ENCODE assay signal across 23 cellular contexts in genomic region chr7:128264477-128264876, GRCh38. TPM values are rescaled to one million over a fixed set of nuclear protein-coding genes. Genes with fewer than 3 reads are reported as not detected.
DNase-seq lines count a peak whose midpoint lies in the region; ATAC-seq, FAIRE-seq and TF ChIP-seq lines count a peak whose summit lies in the region.
"Had no signal": no experiment of that assay in that cellular context is flagged by ENCODE, and none has a peak within 500 bp of the region (broad histone marks: within the 10 kb centered on the region; RNA-seq: fewer than 3 reads in every experiment).

No MANE protein-coding gene starts in this region.

- H3K4me2 ChIP-seq in H1 (ENCODE audit: insufficient read depth in 1 of 2, low read depth in 2 of 2, low read length in 2 of 2): no peak overlapping the region
- H3K4me2 ChIP-seq in neuronal stem cell (ENCODE audit: insufficient read depth, low read length, poor library complexity, severe bottlenecking): no peak overlapping the region
- H3K4me2 ChIP-seq: BLaER1 had no signal

- H2AFZ ChIP-seq in H1 (ENCODE audit: low read length) (no peak overlapping the region), neuronal stem cell (ENCODE audit: low read length) (no peak overlapping the region)

- H3K4me3 Mint-ChIP-seq in natural killer cell (no peak overlapping the region), Caco-2 (ENCODE audit: unreplicated experiment) (no peak overlapping the region)
- H3K4me3 Mint-ChIP-seq: CD4-positive, alpha-beta memory T cell had no signal

- H2BK15ac ChIP-seq in H1 (ENCODE audit: low read length): 0 out of 2 replicates have a peak overlapping the region, but pooled peaks have one; percentile 40
- no peak overlapping the region for H2BK15ac ChIP-seq in neuronal stem cell (ENCODE audit: low read length)

- H3K79me2 ChIP-seq in H1 (ENCODE audit: control insufficient read depth in 1 of 2, insufficient read depth in 2 of 2, low read length in 2 of 2): no peaks in the 10 kb centered on the region

- H2AK5ac ChIP-seq in H1 (ENCODE audit: low read depth, low read length) (no peak overlapping the region), neuronal stem cell (ENCODE audit: low read depth, low read length) (no peak overlapping the region)

- H3K4me3 ChIP-seq in H1 (ENCODE audit: extremely low read depth in 1 of 4, insufficient read depth in 2 of 4, low read depth in 3 of 4, low read length in 4 of 4) (no peak overlapping the region), neuronal stem cell (ENCODE audit: low read length in 2 of 2) (no peak overlapping the region), testis (no peak overlapping the region), Caco-2 (ENCODE audit: low read depth, low read length) (no peak overlapping the region)
- H3K4me3 ChIP-seq: BLaER1, HAP-1 had no signal

- no peak overlapping the region for H3K27ac ChIP-seq in H1 (ENCODE audit: low read depth, low read length)
- no peak overlapping the region for H3K27ac ChIP-seq in neuronal stem cell (replicated peaks; ENCODE audit: low read length)
- H3K27ac ChIP-seq in testis: no peak overlapping the region
- H3K27ac ChIP-seq: BLaER1, HL-60 had no signal

- FAIRE-seq in H1 (lab: Jason Lieb, UNC): no peak
- FAIRE-seq: GM12891, GM19239, HTR-8/SVneo had no signal

- H2BK120ac ChIP-seq in H1 (replicated peaks; ENCODE audit: low read depth, low read length): no peak overlapping the region
- no peak overlapping the region for H2BK120ac ChIP-seq in neuronal stem cell (ENCODE audit: low read depth, low read length)

- H3K23me2 ChIP-seq in H1 (ENCODE audit: low read depth, low read length): no peaks in the 10 kb centered on the region; the same call in 1 of the 2 replicates

- H3K18ac ChIP-seq in H1 (ENCODE audit: extremely low read depth, low read length) (no peak overlapping the region), neuronal stem cell (ENCODE audit: low read length) (no peak overlapping the region)

- TF ChIP-seq RAD21 in H1 (IDR thresholded peaks at IDR 0.05 in 1 of 2, conservative IDR thresholded peaks at IDR 0.05 in 1 of 2; ENCODE audit: low read depth in 2 of 2, low read length in 2 of 2): no peak

- H3K27me3 ChIP-seq in H1 (replicated peaks in 1 of 4; ENCODE audit: control insufficient read depth in 3 of 4, extremely low read depth in 1 of 4, insufficient read depth in 3 of 4, low read length in 3 of 4) (peaks cover 0 to 3% (median 0%) of the 10 kb centered on the region in 4 experiments; a peak in 2 of 7 replicates), neuronal stem cell (ENCODE audit: control insufficient read depth in 3 of 3, insufficient read depth in 3 of 3, low read depth in 1 of 3, low read length in 3 of 3) (no peaks in the 10 kb centered on the region), testis (no peaks in the 10 kb centered on the region), Caco-2 (replicated peaks; ENCODE audit: control insufficient read depth, insufficient read depth, low read length) (no peaks in the 10 kb centered on the region)
- H3K27me3 ChIP-seq: BLaER1 had no signal

- TF ChIP-seq CTCF in H1 (IDR thresholded peaks at IDR 0.05; ENCODE audit: control extremely low read depth in 1 of 3, insufficient read depth in 1 of 3, low read depth in 1 of 3, low read length in 3 of 3) (no peak), testis (IDR thresholded peaks at IDR 0.05) (no peak), natural killer cell (IDR thresholded peaks at IDR 0.05) (no peak), Caco-2 (IDR thresholded peaks at IDR 0.05; ENCODE audit: insufficient read depth in 1 of 2, low read depth in 1 of 2, low read length in 1 of 2, severe bottlenecking in 1 of 2, unreplicated experiment in 1 of 2) (no peak)

- no TSS peak for BruUV-seq in Caco-2 (replicated peaks; lab: Mats Ljungman, UMichigan)

- H3K9me3 Mint-ChIP-seq in natural killer cell (no peaks in the 10 kb centered on the region), Caco-2 (ENCODE audit: unreplicated experiment) (peaks cover 9% of the 10 kb centered on the region)

- DNase-seq in HT-29 (ENCODE audit: low spot score): peak; percentile 23
- DNase-seq in H1 (ENCODE audit: low read depth in 1 of 2, low spot score in 2 of 2): no peak
- no peak for DNase-seq in neuronal stem cell (ENCODE audit: low spot score)
- DNase-seq in testis: peak; percentile 15
- DNase-seq in natural killer cell: no peak
- DNase-seq in Caco-2: no peak
- DNase-seq in activated T-cell treated with anti-CD3 and anti-CD28 coated beads, Interleukin-2, amount 50 U/mL, for 1 hour: no peak
- DNase-seq: CD4-positive, alpha-beta memory T cell; DMS53; IMR-90; Karpas-422; MM.1S; NCI-H1092 treated with DMSO at 0.1 percent for 48 hours; NCI-H2081 treated with DMSO at 0.1 percent for 48 hours had no signal

- 90% methylated on average over 2 of the region's 2 CpGs; no CpG with 5 or more reads in 1 of the 2 experiments for WGBS in H1 (ENCODE audit: extremely low coverage in 1 of 2, insufficient coverage in 1 of 2, insufficient read length in 1 of 2, insufficient replicate concordance in 2 of 2, low coverage in 1 of 2, low lambda C conversion rate in 2 of 2, missing lambda C conversion rate in 1 of 2), 2 experiments
- no CpG with 5 or more reads among the region's 2 CpGs for WGBS in neuronal stem cell (ENCODE audit: extremely low coverage in 2 of 2, insufficient read length in 2 of 2, insufficient replicate concordance in 1 of 2), 2 donors
- 59 to 74% methylated on average over 2 of the region's 2 CpGs for WGBS in testis, 2 donors

- no peak for TF ChIP-seq EP300 in H1 (IDR thresholded peaks at IDR 0.05; ENCODE audit: borderline replicate concordance in 1 of 2, low read depth in 2 of 2, low read length in 2 of 2)

- H4K20me1 ChIP-seq in H1 (replicated peaks in 1 of 2; ENCODE audit: control insufficient read depth in 1 of 2, insufficient read depth in 2 of 2, low read length in 2 of 2): no peaks in the 10 kb centered on the region
- H4K20me1 ChIP-seq: BLaER1 had no signal

- H3K79me1 ChIP-seq in H1 (ENCODE audit: low read depth, low read length) (no peaks in the 10 kb centered on the region; the same call in 1 of the 2 replicates), neuronal stem cell (ENCODE audit: low read depth, low read length) (no peaks in the 10 kb centered on the region)

- no peak overlapping the region for H4K8ac ChIP-seq in H1 (ENCODE audit: extremely low read depth, insufficient read depth, low read length)
- no peak overlapping the region for H4K8ac ChIP-seq in neuronal stem cell (ENCODE audit: low read depth, low read length)

- intact Hi-C loops in testis (cut with DNase I; ENCODE audit: low total_unique reads): no loop called here
- intact Hi-C loops in natural killer cell (cut with micrococcal nuclease): no loop called here
- intact Hi-C loops in Caco-2 (cut with micrococcal nuclease; ENCODE audit: unreplicated experiment): no loop called here

- no peak for ATAC-seq in natural killer cell
- ATAC-seq: Panc1 had no signal

- H3K36me3 ChIP-seq in H1 (ENCODE audit: control insufficient read depth in 2 of 4, insufficient read depth in 4 of 4, low read length in 3 of 4) (no peaks in the 10 kb centered on the region), neuronal stem cell (replicated peaks in 1 of 2; ENCODE audit: control insufficient read depth in 2 of 2, insufficient read depth in 2 of 2, low read length in 2 of 2) (no peaks in the 10 kb centered on the region), testis (ENCODE audit: low read depth, missing control alignments) (no peaks in the 10 kb centered on the region), Caco-2 (ENCODE audit: control insufficient read depth, insufficient read depth, low read length) (no peaks in the 10 kb centered on the region)
- H3K36me3 ChIP-seq: BLaER1, HAP-1 had no signal

- 0 out of 2 replicates have a peak overlapping the region, but pooled peaks have one; percentile 7 for H2BK20ac ChIP-seq in H1 (ENCODE audit: low read length)

- H3K4me1 ChIP-seq in H1 (replicated peaks in 1 of 4; ENCODE audit: control insufficient read depth in 3 of 4, insufficient read depth in 4 of 4, low read length in 3 of 4): peaks cover 8 to 32% (median 21%) of the 10 kb centered on the region in 4 experiments
- H3K4me1 ChIP-seq in neuronal stem cell (ENCODE audit: control insufficient read depth in 2 of 2, insufficient read depth in 1 of 2, low read depth in 1 of 2, low read length in 2 of 2): peaks cover 16 to 18% of the 10 kb centered on the region in 2 donors
- H3K4me1 ChIP-seq in testis: peaks cover 22% of the 10 kb centered on the region
- peaks cover 28% of the 10 kb centered on the region for H3K4me1 ChIP-seq in Caco-2

- H3K4ac ChIP-seq in H1 (replicated peaks; ENCODE audit: insufficient read length, low read depth, low read length): no peak overlapping the region
- no peak overlapping the region for H3K4ac ChIP-seq in neuronal stem cell (ENCODE audit: low read length)

- no peak overlapping the region for H3K56ac ChIP-seq in H1 (replicated peaks; ENCODE audit: insufficient read length, low read depth, low read length)

- H4K91ac ChIP-seq in H1 (replicated peaks; ENCODE audit: insufficient read length, low read length): peak overlapping the region; percentile 28
- no peak overlapping the region for H4K91ac ChIP-seq in neuronal stem cell (ENCODE audit: low read depth, low read length, poor library complexity)

- CTCF ChIA-PET in H1 (lab: Charles Lee; ENCODE audit: partially characterized antibody): interaction anchor here (0.6 to 1.2 kb wide), 3 partner anchors 11 to 139 kb away, joined by 3 read pairs; no protein-coding TSS in a partner anchor
- CTCF ChIA-PET in Caco-2 (lab: Charles Lee): no interaction called here

- no peak overlapping the region for H3K27ac Mint-ChIP-seq in natural killer cell
- H3K27ac Mint-ChIP-seq in Caco-2 (ENCODE audit: unreplicated experiment): no peak overlapping the region
- H3K27ac Mint-ChIP-seq: CD4-positive, alpha-beta memory T cell had no signal

- no peaks in the 10 kb centered on the region for H3K4me1 Mint-ChIP-seq in natural killer cell
- peaks cover 35% of the 10 kb centered on the region for H3K4me1 Mint-ChIP-seq in Caco-2 (ENCODE audit: low read depth, unreplicated experiment)
- H3K4me1 Mint-ChIP-seq: CD4-positive, alpha-beta memory T cell had no signal

- H3K14ac ChIP-seq in H1 (ENCODE audit: insufficient read length) (no peak overlapping the region), neuronal stem cell (ENCODE audit: low read length) (peak overlapping the region; percentile 42)

- H3K23ac ChIP-seq in H1 (ENCODE audit: insufficient read length) (no peak overlapping the region), neuronal stem cell (ENCODE audit: low read depth, low read length, poor library complexity) (no peak overlapping the region)

- peaks cover 9 to 10% of the 10 kb centered on the region in 2 donors for H3K27me3 Mint-ChIP-seq in natural killer cell (ENCODE audit: low read depth in 2 of 2)
- no peaks in the 10 kb centered on the region for H3K27me3 Mint-ChIP-seq in Caco-2 (ENCODE audit: insufficient read depth, unreplicated experiment)

- H3K9me3 ChIP-seq in H1 (ENCODE audit: insufficient read depth in 2 of 2, low read depth in 1 of 2, low read length in 1 of 2): no peaks in the 10 kb centered on the region
- H3K9me3 ChIP-seq in neuronal stem cell (replicated peaks in 1 of 2; ENCODE audit: control insufficient read depth in 2 of 2, insufficient read depth in 1 of 2, low read depth in 1 of 2, low read length in 2 of 2): no peaks in the 10 kb centered on the region
- no peaks in the 10 kb centered on the region for H3K9me3 ChIP-seq in testis
- H3K9me3 ChIP-seq in Caco-2: no peaks in the 10 kb centered on the region
- H3K9me3 ChIP-seq: BLaER1, HAP-1 had no signal

- no peak overlapping the region for H2BK12ac ChIP-seq in H1 (ENCODE audit: low read depth, low read length)
- H2BK12ac ChIP-seq in neuronal stem cell (ENCODE audit: low read length): no peak overlapping the region

- H3K9ac ChIP-seq in H1 (replicated peaks in 1 of 4; ENCODE audit: extremely low read depth in 1 of 4, low read depth in 3 of 4, low read length in 3 of 4) (no peak overlapping the region), neuronal stem cell (ENCODE audit: low read depth, low read length, poor library complexity) (no peak overlapping the region)
- H3K9ac ChIP-seq: BLaER1 had no signal

- POLR2A ChIA-PET in H1 (lab: Charles Lee; ENCODE audit: partially characterized antibody): interaction anchor here (0.8 kb wide), 1 partner anchor 75 kb away, joined by 3 read pairs; no protein-coding TSS in a partner anchor
- POLR2A ChIA-PET in Caco-2 (lab: Charles Lee): no interaction called here

- H3K36me3 Mint-ChIP-seq in natural killer cell (no peaks in the 10 kb centered on the region), Caco-2 (ENCODE audit: insufficient read depth, unreplicated experiment) (no peaks in the 10 kb centered on the region)
- H3K36me3 Mint-ChIP-seq: CD4-positive, alpha-beta memory T cell had no signal

- no peak overlapping the region for H4K5ac ChIP-seq in H1 (ENCODE audit: insufficient read length, low read depth, low read length)

- H2BK5ac ChIP-seq in H1 (ENCODE audit: low read depth, low read length): no peak overlapping the region
- no peak overlapping the region for H2BK5ac ChIP-seq in neuronal stem cell (ENCODE audit: low read length)

- no peak for TF ChIP-seq POLR2A in H1 (IDR thresholded peaks at IDR 0.05; ENCODE audit: control extremely low read depth in 1 of 2, low read depth in 2 of 2, low read length in 2 of 2)
- TF ChIP-seq POLR2A in testis (IDR thresholded peaks at IDR 0.05): no peak

RNA-seq across cellular contexts. Expression of gene LEP, which starts 23.4 kb away (rescaled TPM):
- not detected in 2 replicates for total RNA-seq in HT-29 (2014; rRNA removed; shearing (Covaris generic))
- total RNA-seq in H1 (2021; fragmentation: NEBNext Ultra II Directional; extraction: Animal tissue kit (Norgen Biotek cat#: 25700)): not detected in 2 replicates
- not detected in 2 replicates for polyA plus RNA-seq in H1 (2011; rRNA removed)
- polyA plus RNA-seq in H1 (2011; cell fraction: cytosol; rRNA removed): not detected
- polyA plus RNA-seq in H1 (2011; cell fraction: nucleus; rRNA removed): not detected
- polyA plus RNA-seq in H1 (2012, experiment 1 of 2): not detected in 4 replicates
- not detected for polyA plus RNA-seq in H1 (2012, experiment 2 of 2)
- polyA plus RNA-seq in H1 (2013, experiment 1 of 2): not detected
- polyA plus RNA-seq in H1 (2013, experiment 2 of 2): not detected
- not detected in 2 replicates for polyA minus RNA-seq in H1 (2011; rRNA and poly(A)+ RNA removed)
- polyA minus RNA-seq in H1 (2011; cell fraction: cytosol; rRNA and poly(A)+ RNA removed): not detected
- polyA minus RNA-seq in H1 (2011; cell fraction: nucleus; rRNA and poly(A)+ RNA removed): not detected
- polyA plus RNA-seq in neuronal stem cell (2013, experiment 1 of 2): not detected
- polyA plus RNA-seq in neuronal stem cell (2013, experiment 2 of 2): not detected
- total RNA-seq in testis: under 1 TPM; 0.31 to 0.55 TPM
- polyA plus RNA-seq in testis (ENCODE audit: insufficient read depth, low read depth, low replicate concordance): 0.46 TPM
- not detected for total RNA-seq in natural killer cell
- total RNA-seq in Caco-2 (2022): not detected in 2 replicates
- total RNA-seq: A172; CD4-positive, alpha-beta memory T cell; IMR-90; NCI-H460 had no signal
- polyA plus RNA-seq: CD4-positive, alpha-beta memory T cell; IMR-90 had no signal

Comparison
In these comparisons a context has a peak if more than half of its experiments do, and no peak if none do; other contexts are left out.
1. DNase-seq: peak in HT-29 (single experiment) and testis (single experiment); none in H1 (0 of 2), neuronal stem cell (single experiment), natural killer cell (single experiment), Caco-2 (0 of 2) and activated T-cell treated with anti-CD3 and anti-CD28 coated beads, Interleukin-2, amount 50 U/mL, for 1 hour (single experiment).